In genomic region chr15:44715142-44715796, GRCh38 we compare ENCODE assay signal across 1 cellular context.
TF ChIP-seq lines count a peak whose summit lies in the region.

No MANE protein-coding gene starts in this region.

TF ChIP-seq in HepG2, 621 proteins besides CTCF, POLR2A, EP300 and RAD21:
- TF ChIP-seq CEBPB (IDR thresholded peaks at IDR 0.05; ENCODE audit: borderline replicate concordance, low read depth, low read length): no peak
- TF ChIP-seq RBFOX2 (IDR thresholded peaks at IDR 0.05; ENCODE audit: low read depth, low read length): 0 out of 2 replicates have a peak, but pooled peaks have one; percentile 19
- TF ChIP-seq ZNF343 (CRISPR knock-in tag; IDR thresholded peaks at IDR 0.05): no peak
